Comparison of ENCODE assay signal across 8 cellular contexts in genomic region chr21:37257526-37257966, GRCh38. TPM values are rescaled to one million over a fixed set of nuclear protein-coding genes. Genes with fewer than 3 reads are reported as not detected.
DNase-seq lines count a peak whose midpoint lies in the region; ATAC-seq and TF ChIP-seq lines count a peak whose summit lies in the region.

No MANE protein-coding gene starts in this region.

- TF ChIP-seq CTCF in GM10266 (IDR thresholded peaks at IDR 0.05; ENCODE audit: control insufficient read depth, insufficient read depth, low read depth, missing control alignments) (peak; percentile 1), WI38 (IDR thresholded peaks at IDR 0.05; ENCODE audit: low read depth, low read length) (no peak), fibroblast of mammary gland (conservative IDR thresholded peaks at IDR 0.05; ENCODE audit: control insufficient read depth, insufficient read depth, low read depth, low read length) (no peak)

- peak overlapping the region; percentile 2 for H2AFZ ChIP-seq in neuron (ENCODE audit: low read depth, low read length)

- peak; percentile 25 for DNase-seq in GM10266 (ENCODE audit: extremely low spot score)
- DNase-seq in Jurkat, Clone E6-1 (ENCODE audit: low read depth, low spot score), result no peak
- DNase-seq in fibroblast of mammary gland (ENCODE audit: low read depth), result peak; percentile 38
- no peak for DNase-seq in NK-92 treated with Interleukin-12 subunit alpha and Interleukin-12 subunit beta, amount 100 ng/mL, for 24 hours (lab: John Stamatoyannopoulos, UW)
- DNase-seq in NCI-H1436 (lab: John Stamatoyannopoulos, UW), result no peak

- H3K4me3 ChIP-seq in Jurkat, Clone E6-1 (ENCODE audit: low read length), result peak overlapping the region; percentile 60
- H3K4me3 ChIP-seq in WI38 (ENCODE audit: low read depth, low read length) (peak overlapping the region; percentile 61), fibroblast of mammary gland (ENCODE audit: control insufficient read depth, low read depth, low read length) (peak overlapping the region; percentile 60), neuron (ENCODE audit: low read length) (peak overlapping the region; percentile 45)

- no peaks in the 10 kb centered on the region for H3K27me3 ChIP-seq in neuron (ENCODE audit: insufficient read depth, low read length)

- no peaks in the 10 kb centered on the region for H3K36me3 ChIP-seq in neuron (ENCODE audit: insufficient read depth, low read length)

- H3K4me1 ChIP-seq in neuron (ENCODE audit: insufficient read depth, low read length), result peaks cover 20% of the 10 kb centered on the region

- ATAC-seq in GM21529 (IDR thresholded peaks at IDR 0.05; ENCODE audit: unreplicated experiment), result peak; percentile 33

- H3K9me3 ChIP-seq in neuron (ENCODE audit: low read length), result no peaks in the 10 kb centered on the region

RNA-seq across cellular contexts. Expression of gene VPS26C, which starts 9.6 kb away (rescaled TPM):
- polyA plus RNA-seq in Jurkat, Clone E6-1 (2012; ENCODE audit: insufficient read depth, insufficient read length), result 42.9 TPM

Comparison
In these comparisons a context has a peak if more than half of its experiments do, and no peak if none do; other contexts are left out.
1. DNase-seq: peak in GM10266 (single experiment) and fibroblast of mammary gland (single experiment); none in Jurkat, Clone E6-1 (single experiment), NK-92 treated with Interleukin-12 subunit alpha and Interleukin-12 subunit beta, amount 100 ng/mL, for 24 hours (single experiment) and NCI-H1436 (single experiment).
2. Peak in every context shown above with its lines, with median percentiles within 50 percentile points of each other: H3K4me3 ChIP-seq.